In the genomic region with DNA sequence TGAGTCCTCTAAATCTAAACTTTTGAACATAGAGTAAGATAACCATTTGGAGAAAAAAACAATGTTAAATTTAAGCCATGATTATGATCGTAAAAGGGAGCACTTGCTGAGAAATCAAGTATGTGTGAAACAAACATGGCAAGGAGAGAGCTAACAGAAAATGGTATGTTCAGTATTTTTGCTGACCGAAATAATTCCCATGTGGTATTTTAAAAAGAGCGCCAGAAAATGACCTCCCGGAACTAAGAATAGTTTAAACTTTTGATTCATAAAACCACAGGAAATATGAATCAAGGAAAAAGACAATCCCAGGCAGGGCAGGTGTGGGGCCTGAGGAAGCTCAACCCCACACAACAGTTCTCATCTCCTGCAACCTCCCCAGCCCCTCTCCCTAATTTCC, we compare ENCODE assay signal across 1 cellular context.
TF ChIP-seq lines count a peak whose summit lies in the region.

No MANE protein-coding gene starts in this region.

TF ChIP-seq in endothelial cell of umbilical vein, 7 proteins besides CTCF, POLR2A, EP300 and RAD21 (continued from another document):
- TF ChIP-seq JUN (IDR thresholded peaks at IDR 0.05; ENCODE audit: borderline replicate concordance, insufficient read depth, insufficient read length, low read depth) (no peak), MYC (IDR thresholded peaks at IDR 0.05; ENCODE audit: low read depth, low read length) (no peak)
